Comparison of ENCODE assay signal across 23 cellular contexts in genomic region chr4:182802621-182803020, GRCh38.
DNase-seq lines count a peak whose midpoint lies in the region; ATAC-seq and TF ChIP-seq lines count a peak whose summit lies in the region.
"Had no signal": no experiment of that assay in that cellular context is flagged by ENCODE, and none has a peak within 500 bp of the region (broad histone marks: within the 10 kb centered on the region; RNA-seq: fewer than 3 reads in every experiment).

No MANE protein-coding gene starts in this region.

- H3K36me3 ChIP-seq in mammary epithelial cell (ENCODE audit: insufficient read depth, low read length) (no peaks in the 10 kb centered on the region), breast epithelium (no peaks in the 10 kb centered on the region), osteoblast (ENCODE audit: insufficient read depth, low read length) (no peaks in the 10 kb centered on the region)

- DNase-seq in mammary epithelial cell (no peak), breast epithelium (ENCODE audit: low spot score in 2 of 2) (no peak), SK-MEL-5 (ENCODE audit: low read depth, low spot score) (peak; percentile 30), glutamatergic neuron (no peak), osteoblast (ENCODE audit: insufficient read length, low spot score, missing footprints) (peak; percentile 67), inferior parietal cortex (ENCODE audit: extremely low spot score) (no peak)
- DNase-seq: AML-193; C1 segment of cervical spinal cord; CD4-positive, alpha-beta memory T cell; CD4-positive, CD25-positive, alpha-beta regulatory T cell; CD8-positive, alpha-beta memory T cell; COR-L47; DMS 273 treated with DMSO at 0.1 percent for 48 hours; DMS153; DMS53; DMS79 treated with DMSO at 0.1 percent for 48 hours; GF-D8 had no signal

- H3K27ac Mint-ChIP-seq in glutamatergic neuron (ENCODE audit: unreplicated experiment) = peak overlapping the region; percentile 3
- H3K27ac Mint-ChIP-seq: B cell; CD14-positive monocyte; CD4-positive, CD25-positive, alpha-beta regulatory T cell; CD8-positive, alpha-beta memory T cell had no signal

- H3K27me3 Mint-ChIP-seq in glutamatergic neuron (ENCODE audit: unreplicated experiment) = peaks cover 18% of the 10 kb centered on the region

- H3K4me1 ChIP-seq in mammary epithelial cell (ENCODE audit: insufficient read depth, low read length) (no peaks in the 10 kb centered on the region), breast epithelium (no peaks in the 10 kb centered on the region), osteoblast (ENCODE audit: insufficient read depth, low read length) (peaks cover 5% of the 10 kb centered on the region)
- H3K4me1 ChIP-seq: A549 had no signal

- CTCF ChIA-PET in mammary epithelial cell (lab: Charles Lee; ENCODE audit: low non-redundant PET) = no interaction called here

- H3K4me2 ChIP-seq in mammary epithelial cell (ENCODE audit: insufficient read depth, low read depth, low read length) (no peak overlapping the region), osteoblast (ENCODE audit: insufficient read depth, low read length) (no peak overlapping the region)
- H3K4me2 ChIP-seq: A549 had no signal

- H3K4me3 ChIP-seq in mammary epithelial cell (replicated peaks in 1 of 3; ENCODE audit: insufficient read depth in 1 of 3, low read depth in 2 of 3, low read length in 3 of 3) (no peak overlapping the region), breast epithelium (no peak overlapping the region), osteoblast (ENCODE audit: insufficient read depth, low read length) (no peak overlapping the region)
- H3K4me3 ChIP-seq: A549 had no signal

- intact Hi-C loops in mammary epithelial cell (cut with micrococcal nuclease) (loop anchor here (10.0 kb wide), 4 partner anchors 122 to 1658 kb away; no protein-coding TSS in a partner anchor), breast epithelium (cut with DNase I; ENCODE audit: low total_unique reads) (no loop called here)

- dilution Hi-C loops in mammary epithelial cell (cut with HindIII; ENCODE audit: low sequenced_read_pairs) = no loop called here

- TSS peak; percentile 7 for BruUV-seq in mammary epithelial cell (replicated peaks; lab: Mats Ljungman, UMichigan)

- H4K20me1 ChIP-seq in mammary epithelial cell (ENCODE audit: insufficient read depth, low read length) = no peaks in the 10 kb centered on the region
- H4K20me1 ChIP-seq in osteoblast (ENCODE audit: insufficient read depth, low read length) = no peaks in the 10 kb centered on the region

- H3K36me3 Mint-ChIP-seq in glutamatergic neuron (ENCODE audit: unreplicated experiment) = peaks cover 23% of the 10 kb centered on the region
- H3K36me3 Mint-ChIP-seq: CD14-positive monocyte; CD4-positive, alpha-beta memory T cell; CD4-positive, CD25-positive, alpha-beta regulatory T cell; CD8-positive, alpha-beta memory T cell had no signal

- H3K9me3 ChIP-seq in mammary epithelial cell (replicated peaks; ENCODE audit: insufficient read depth, low read length) = no peaks in the 10 kb centered on the region
- H3K9me3 ChIP-seq in breast epithelium = no peaks in the 10 kb centered on the region
- no peaks in the 10 kb centered on the region for H3K9me3 ChIP-seq in osteoblast (ENCODE audit: low read depth, low read length)
- H3K9me3 ChIP-seq: A549 had no signal

- H2AFZ ChIP-seq in mammary epithelial cell (ENCODE audit: low read depth, low read length) = no peak overlapping the region
- H2AFZ ChIP-seq in osteoblast (ENCODE audit: low read length) = no peak overlapping the region

- H3K27me3 ChIP-seq in mammary epithelial cell (ENCODE audit: insufficient read depth, low read length) (no peaks in the 10 kb centered on the region), breast epithelium (no peaks in the 10 kb centered on the region), osteoblast (ENCODE audit: insufficient read depth, low read length) (peaks cover 5% of the 10 kb centered on the region)

- H3K9ac ChIP-seq in mammary epithelial cell (ENCODE audit: insufficient read depth, low read length) = no peak overlapping the region

- H3K9me3 Mint-ChIP-seq in glutamatergic neuron (ENCODE audit: unreplicated experiment) = peaks cover 17% of the 10 kb centered on the region
- H3K9me3 Mint-ChIP-seq: CD4-positive, alpha-beta memory T cell had no signal

- H3K4me1 Mint-ChIP-seq in glutamatergic neuron (ENCODE audit: low read depth, unreplicated experiment) = peaks cover 33% of the 10 kb centered on the region

- H3K4me3 Mint-ChIP-seq in glutamatergic neuron (ENCODE audit: unreplicated experiment) = no peak overlapping the region
- H3K4me3 Mint-ChIP-seq: B cell; CD14-positive monocyte; CD4-positive, alpha-beta memory T cell; CD4-positive, CD25-positive, alpha-beta regulatory T cell; CD8-positive, alpha-beta memory T cell had no signal

- in situ Hi-C loops in mammary epithelial cell (cut with MboI; ENCODE audit: low sequenced_read_pairs in 2 of 2) (loop anchor here in 1 of 2 donors (10.0 kb wide), 1 partner anchor 328 kb away; no protein-coding TSS in a partner anchor), SK-MEL-5 (cut with HindIII; ENCODE audit: low pct_unique_long_range_greater_than_20kb, low sequenced_read_pairs) (no loop called here)

- no peaks in the 10 kb centered on the region for H3K79me2 ChIP-seq in mammary epithelial cell (ENCODE audit: insufficient read depth, low read length)
- H3K79me2 ChIP-seq in osteoblast (ENCODE audit: insufficient read depth, low read length) = no peaks in the 10 kb centered on the region

- H3K27ac ChIP-seq in mammary epithelial cell (ENCODE audit: insufficient read depth, low read depth, low read length) (no peak overlapping the region), breast epithelium (no peak overlapping the region), osteoblast (ENCODE audit: low read depth, low read length) (no peak overlapping the region)
- H3K27ac ChIP-seq: 22Rv1, A549 had no signal

- ATAC-seq in GM19455 (IDR thresholded peaks at IDR 0.05; ENCODE audit: unreplicated experiment) = no peak
- no peak for ATAC-seq in GM21447 (IDR thresholded peaks at IDR 0.05; ENCODE audit: unreplicated experiment)
- ATAC-seq: A549 had no signal

- no peak for TF ChIP-seq POLR2A in breast epithelium (IDR thresholded peaks at IDR 0.05)

- TF ChIP-seq CTCF in mammary epithelial cell (conservative IDR thresholded peaks at IDR 0.05 in 1 of 2, IDR thresholded peaks at IDR 0.05 in 1 of 2; ENCODE audit: extremely low read depth in 1 of 2, insufficient read depth in 1 of 2, low read depth in 1 of 2, low read length in 2 of 2) (no peak), breast epithelium (IDR thresholded peaks at IDR 0.05) (no peak), glutamatergic neuron (IDR thresholded peaks at IDR 0.05; ENCODE audit: partially characterized antibody, unreplicated experiment) (no peak), osteoblast (IDR thresholded peaks at IDR 0.05; ENCODE audit: extremely low read depth, low read depth, low read length) (no peak)

Comparison
In these comparisons a context has a peak if more than half of its experiments do, and no peak if none do; other contexts are left out.
1. DNase-seq: peak in SK-MEL-5 (single experiment) and osteoblast (single experiment); none in mammary epithelial cell (single experiment), breast epithelium (0 of 2), glutamatergic neuron (single experiment) and inferior parietal cortex (single experiment).